ENCODE assay signal across 8 cellular contexts in the genomic region with DNA sequence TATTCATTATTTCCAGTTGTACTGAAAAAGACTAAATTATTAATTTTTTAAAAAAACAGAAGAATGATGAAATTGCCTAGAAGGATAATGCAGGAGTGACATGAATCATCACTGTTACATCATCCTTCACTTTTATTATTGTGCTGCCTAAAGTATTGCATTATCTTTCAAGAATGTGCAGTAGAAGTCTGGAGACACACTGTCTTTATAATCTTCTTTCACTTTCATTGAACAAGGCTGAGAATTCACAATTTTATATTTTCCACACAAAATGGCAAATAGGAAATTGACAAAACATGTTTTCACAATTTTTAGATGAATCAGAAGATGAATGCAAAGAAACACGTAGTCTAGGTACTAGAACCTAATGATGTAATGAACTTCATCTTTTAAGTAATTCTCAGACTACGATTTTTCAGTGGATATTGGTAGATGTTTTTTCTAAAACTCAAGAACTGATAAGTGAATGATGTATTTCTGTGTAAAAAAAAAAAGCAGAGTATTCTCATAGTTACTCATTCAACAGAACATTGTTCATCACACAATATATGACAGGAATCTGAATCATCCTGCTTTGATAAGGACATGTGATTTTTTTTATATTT.
DNase-seq lines count a peak whose midpoint lies in the region; ATAC-seq and TF ChIP-seq lines count a peak whose summit lies in the region.
"Had no signal": no experiment of that assay in that cellular context is flagged by ENCODE, and none has a peak within 500 bp of the region (broad histone marks: within the 10 kb centered on the region; RNA-seq: fewer than 3 reads in every experiment).

No MANE protein-coding gene starts in this region.

- in situ Hi-C loops in GM13976 (cut with MboI; ENCODE audit: low sequenced_read_pairs, unreplicated experiment) = no loop called here

- no peak for ATAC-seq in GM21381 (IDR thresholded peaks at IDR 0.05; ENCODE audit: unreplicated experiment)

- DNase-seq in GM13976 (ENCODE audit: low spot score) (peak; percentile 36), NAMALWA (ENCODE audit: low spot score) (peak; percentile 65), astrocyte of the hippocampus (ENCODE audit: low read depth, low spot score) (peak; percentile 54), renal cortical epithelial cell (ENCODE audit: low read depth) (peak; percentile 75), head of caudate nucleus (no peak), D341Med (ENCODE audit: low spot score) (no peak)
- DNase-seq: NCI-H345 had no signal

- TF ChIP-seq CTCF in GM13976 (IDR thresholded peaks at IDR 0.05; ENCODE audit: borderline replicate concordance, control extremely low read depth, extremely low read depth, insufficient read depth, missing control alignments) = no peak

- intact Hi-C loops in head of caudate nucleus (cut with DNase I) = no loop called here

Comparison
In these comparisons a context has a peak if more than half of its experiments do, and no peak if none do; other contexts are left out.
1. DNase-seq: peak in GM13976 (single experiment), NAMALWA (single experiment), astrocyte of the hippocampus (single experiment) and renal cortical epithelial cell (single experiment); none in head of caudate nucleus (0 of 42) and D341Med (single experiment).